9 cellular contexts compared by ENCODE assay signal in the genomic region with DNA sequence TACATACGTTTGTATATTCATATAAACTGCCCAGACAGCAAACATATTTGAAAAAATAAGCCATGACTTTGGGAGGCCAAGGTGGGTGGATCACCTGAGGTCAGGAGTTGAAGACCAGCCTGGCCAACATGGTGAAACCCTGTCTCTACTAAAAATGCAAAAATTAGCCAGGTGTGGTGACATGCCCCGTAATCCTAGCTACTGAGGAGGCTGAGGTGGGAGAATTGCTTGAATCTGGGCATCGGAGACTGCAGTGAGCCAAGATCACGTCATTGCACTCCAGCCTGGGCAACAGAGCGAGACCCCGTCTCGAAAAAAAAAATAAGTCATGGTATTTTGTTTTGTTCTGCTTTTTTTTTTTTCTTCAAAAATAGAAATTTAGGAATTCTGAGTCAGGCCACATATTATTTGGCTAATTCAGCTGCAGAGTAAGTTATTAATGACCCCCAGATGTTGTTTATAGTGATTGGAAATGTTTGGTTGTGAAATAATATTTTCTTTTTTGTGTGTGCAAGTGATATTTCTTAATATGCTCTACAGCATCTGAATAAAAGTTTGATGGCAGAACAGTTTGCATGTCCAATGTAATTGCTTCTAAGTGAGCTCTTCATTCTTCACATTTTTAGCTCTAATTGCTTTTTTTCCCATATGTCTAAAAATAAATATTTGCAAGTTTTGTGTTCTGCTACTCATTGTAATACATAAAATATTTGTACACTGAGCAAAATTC.
DNase-seq lines count a peak whose midpoint lies in the region; ATAC-seq and TF ChIP-seq lines count a peak whose summit lies in the region.
"Had no signal": no experiment of that assay in that cellular context is flagged by ENCODE, and none has a peak within 500 bp of the region (broad histone marks: within the 10 kb centered on the region; RNA-seq: fewer than 3 reads in every experiment).

No MANE protein-coding gene starts in this region.

- no peaks in the 10 kb centered on the region for H3K9me3 ChIP-seq in testis
- H3K9me3 ChIP-seq: A549 had no signal

- H3K4me1 ChIP-seq in testis = peaks cover 16% of the 10 kb centered on the region
- H3K4me1 ChIP-seq: A549 had no signal

- no peaks in the 10 kb centered on the region for H3K36me3 ChIP-seq in testis (ENCODE audit: low read depth, missing control alignments)

- intact Hi-C loops in activated CD4-positive, alpha-beta T cell treated with anti-CD3 and anti-CD28 coated beads, Interleukin-2, amount 10 ng/mL, durations not matched to agents 24 days and 14 days (cut with micrococcal nuclease) = no loop called here
- intact Hi-C loops in testis (cut with DNase I; ENCODE audit: low total_unique reads) = no loop called here

- no peak for TF ChIP-seq POLR2A in testis (IDR thresholded peaks at IDR 0.05)

- H3K27me3 Mint-ChIP-seq in activated CD4-positive, alpha-beta T cell treated with anti-CD3 and anti-CD28 coated beads, Interleukin-2, amount 10 ng/mL, durations not matched to agents 24 days and 14 days = no peaks in the 10 kb centered on the region

- no peaks in the 10 kb centered on the region for H3K9me3 Mint-ChIP-seq in activated CD4-positive, alpha-beta T cell treated with anti-CD3 and anti-CD28 coated beads, Interleukin-2, amount 10 ng/mL, durations not matched to agents 24 days and 14 days

- DNase-seq in activated CD4-positive, alpha-beta T cell treated with anti-CD3 and anti-CD28 coated beads, Interleukin-2, amount 10 ng/mL, durations not matched to agents 24 days and 14 days = no peak
- DNase-seq in activated CD4-positive, alpha-beta T cell treated with anti-CD3 and anti-CD28 coated beads for 4 hours = no peak
- DNase-seq in dedifferentiated amniotic fluid mesenchymal stem cell (ENCODE audit: extremely low spot score) (peak; percentile 32), testis (no peak), iPS-NIHi7 (ENCODE audit: extremely low spot score) (no peak)
- DNase-seq in activated effector memory CD4-positive, alpha-beta T cell treated with Interleukin-2 at 50 U/mL for 16 hours = no peak

- H3K4me1 Mint-ChIP-seq in activated CD4-positive, alpha-beta T cell treated with anti-CD3 and anti-CD28 coated beads, Interleukin-2, amount 10 ng/mL, durations not matched to agents 24 days and 14 days = peaks cover 45% of the 10 kb centered on the region

- ATAC-seq in HG02885 (IDR thresholded peaks at IDR 0.05; ENCODE audit: poor library complexity, unreplicated experiment) (peak; percentile 20), HG03196 (IDR thresholded peaks at IDR 0.05; ENCODE audit: unreplicated experiment) (no peak)
- ATAC-seq: A549 had no signal

- H3K27ac Mint-ChIP-seq in activated CD4-positive, alpha-beta T cell treated with anti-CD3 and anti-CD28 coated beads, Interleukin-2, amount 10 ng/mL, durations not matched to agents 24 days and 14 days = peak overlapping the region; percentile 51

- 75 to 80% methylated on average over 7 of the region's 7 CpGs for WGBS in testis, 2 donors

- no peak for TF ChIP-seq CTCF in testis (IDR thresholded peaks at IDR 0.05)

- H3K4me3 ChIP-seq in testis = no peak overlapping the region
- H3K4me3 ChIP-seq: A549 had no signal

- H3K36me3 Mint-ChIP-seq in activated CD4-positive, alpha-beta T cell treated with anti-CD3 and anti-CD28 coated beads, Interleukin-2, amount 10 ng/mL, durations not matched to agents 24 days and 14 days (ENCODE audit: low read depth) = peaks cover 51% of the 10 kb centered on the region

- no peaks in the 10 kb centered on the region for H3K27me3 ChIP-seq in testis

- H3K27ac ChIP-seq in testis = peak overlapping the region; percentile 6 to 11
- H3K27ac ChIP-seq: A549 had no signal

- no peak overlapping the region for H3K4me3 Mint-ChIP-seq in activated CD4-positive, alpha-beta T cell treated with anti-CD3 and anti-CD28 coated beads, Interleukin-2, amount 10 ng/mL, durations not matched to agents 24 days and 14 days
